ENCODE assay signal across 8 cellular contexts in genomic region chr1:26168410-26169167, GRCh38. TPM values are rescaled to one million over a fixed set of nuclear protein-coding genes. Genes with fewer than 3 reads are reported as not detected.
DNase-seq lines count a peak whose midpoint lies in the region; ATAC-seq and TF ChIP-seq lines count a peak whose summit lies in the region.

C1orf232 (minus strand) TSS chr1:26168963; CDS start chr1:26168499, 464 bp downstream.

- peaks cover 7 to 10% of the 10 kb centered on the region in 2 donors for H3K4me1 ChIP-seq in naive thymus-derived CD4-positive, alpha-beta T cell (ENCODE audit: control insufficient read depth in 2 of 2, insufficient read depth in 2 of 2, low read length in 2 of 2)

- H3K9me3 ChIP-seq in naive thymus-derived CD4-positive, alpha-beta T cell (ENCODE audit: control insufficient read depth in 2 of 3, low read length in 3 of 3): no peaks in the 10 kb centered on the region

- H3K27ac Mint-ChIP-seq in naive thymus-derived CD4-positive, alpha-beta T cell: peak within 1 kb of the TSS; percentile 48 to 91 (median 77)

- peak within 1 kb of the TSS; percentile 87 for H3K4me3 ChIP-seq in GM12865 (ENCODE audit: low read depth, low read length)
- peak within 1 kb of the TSS; percentile 93 for H3K4me3 ChIP-seq in coronary artery
- H3K4me3 ChIP-seq in naive thymus-derived CD4-positive, alpha-beta T cell (ENCODE audit: low read length): peak within 1 kb of the TSS; percentile 72

- DNase-seq in GM12865 (ENCODE audit: low read depth): no peak
- peak; percentile 45 for DNase-seq in NCI-H2196 treated with DMSO at 0.1 percent for 48 hours (lab: John Stamatoyannopoulos, UW; ENCODE audit: unreplicated experiment)
- DNase-seq in coronary artery (ENCODE audit: low spot score): no peak
- DNase-seq in naive thymus-derived CD4-positive, alpha-beta T cell: no peak
- no peak for DNase-seq in left colon

- no peaks in the 10 kb centered on the region for H3K36me3 Mint-ChIP-seq in naive thymus-derived CD4-positive, alpha-beta T cell

- POLR2A ChIA-PET in naive thymus-derived CD4-positive, alpha-beta T cell (lab: Charles Lee): interaction anchor here (1.1 to 3.2 kb wide), 2 partner anchors 66 to 110 kb away, joined by 4 to 24 read pairs; partner anchors contain the start of gene CEP85

- H3K27me3 Mint-ChIP-seq in naive thymus-derived CD4-positive, alpha-beta T cell: peaks cover 0 to 30% (median 3%) of the 10 kb centered on the region in 5 donors

- H3K36me3 ChIP-seq in naive thymus-derived CD4-positive, alpha-beta T cell (ENCODE audit: control insufficient read depth in 2 of 3, insufficient read depth in 3 of 3, low read length in 3 of 3): peaks cover 0 to 7% (median 0%) of the 10 kb centered on the region in 3 experiments

- H3K27ac ChIP-seq in coronary artery: peak within 1 kb of the TSS; percentile 68 to 82
- H3K27ac ChIP-seq in naive thymus-derived CD4-positive, alpha-beta T cell (ENCODE audit: low read depth, low read length): peak within 1 kb of the TSS; percentile 86

- H3K4me1 Mint-ChIP-seq in naive thymus-derived CD4-positive, alpha-beta T cell: peaks cover 0 to 38% (median 18%) of the 10 kb centered on the region in 7 donors

- peaks cover 0 to 4% of the 10 kb centered on the region in 2 donors for H3K27me3 ChIP-seq in naive thymus-derived CD4-positive, alpha-beta T cell (ENCODE audit: control insufficient read depth in 2 of 2, insufficient read depth in 2 of 2, low read length in 2 of 2)

- no peak for TF ChIP-seq CTCF in GM12865 (IDR thresholded peaks at IDR 0.05; ENCODE audit: insufficient read depth, low read depth, low read length, missing control alignments)
- TF ChIP-seq CTCF in coronary artery (IDR thresholded peaks at IDR 0.05): no peak

- H3K4me3 Mint-ChIP-seq in naive thymus-derived CD4-positive, alpha-beta T cell: peak within 1 kb of the TSS; percentile 83 to 90 (median 88)

- intact Hi-C loops in naive thymus-derived CD4-positive, alpha-beta T cell (cut with micrococcal nuclease): loop anchor here (1.0 to 5.0 kb wide), 6 partner anchors 58 to 249 kb away; partner anchors contain the start of genes CEP85 (in 2 of the 2) and PDIK1L (in 1 of the 2)
- intact Hi-C loops in left colon (cut with DNase I, micrococcal nuclease): no loop called here

- no peaks in the 10 kb centered on the region for H3K9me3 Mint-ChIP-seq in naive thymus-derived CD4-positive, alpha-beta T cell

- CTCF ChIA-PET in naive thymus-derived CD4-positive, alpha-beta T cell (lab: Charles Lee): interaction anchor here (0.8 to 2.6 kb wide), 4 partner anchors 13 to 632 kb away, joined by 3 to 38 read pairs (median 5); partner anchors contain the start of gene CEP85

- no peak for ATAC-seq in naive thymus-derived CD4-positive, alpha-beta T cell
- ATAC-seq in GM19324 (IDR thresholded peaks at IDR 0.05; ENCODE audit: low FRiP score, unreplicated experiment): no peak
- no peak for ATAC-seq in HG02885 (IDR thresholded peaks at IDR 0.05; ENCODE audit: poor library complexity, unreplicated experiment)
- no peak for ATAC-seq in left colon
- no peak for ATAC-seq in GM19328 (IDR thresholded peaks at IDR 0.05; ENCODE audit: unreplicated experiment)

RNA-seq across cellular contexts. Expression of gene C1orf232, which starts in this region (rescaled TPM):
- not detected for total RNA-seq in naive thymus-derived CD4-positive, alpha-beta T cell
- polyA plus RNA-seq in naive thymus-derived CD4-positive, alpha-beta T cell: not detected
- not detected for total RNA-seq in left colon

Comparison
In these comparisons a context has a peak if more than half of its experiments do, and no peak if none do; other contexts are left out.
1. intact Hi-C loops: an anchor here in naive thymus-derived CD4-positive, alpha-beta T cell (1.0 to 5.0 kb wide); none called in left colon.